In genomic region chr12:32272465-32272864, GRCh38 we compare ENCODE assay signal across 13 cellular contexts.
DNase-seq lines count a peak whose midpoint lies in the region; ATAC-seq, FAIRE-seq and TF ChIP-seq lines count a peak whose summit lies in the region.
"Had no signal": no experiment of that assay in that cellular context is flagged by ENCODE, and none has a peak within 500 bp of the region (broad histone marks: within the 10 kb centered on the region; RNA-seq: fewer than 3 reads in every experiment).

No MANE protein-coding gene starts in this region.

- ATAC-seq in GM18861 (IDR thresholded peaks at IDR 0.05; ENCODE audit: unreplicated experiment) = peak; percentile 32
- peak; percentile 57 for ATAC-seq in HG02610 (IDR thresholded peaks at IDR 0.05; ENCODE audit: unreplicated experiment)
- ATAC-seq in natural killer cell treated with Interleukin-12 subunit alpha and Interleukin-12 subunit beta and Interleukin-15 and Interleukin-18, amount 100 ng/mL, for 72 hours = no peak
- ATAC-seq: heart right ventricle, Panc1 had no signal

- H4K20me1 ChIP-seq in SU-DHL-6 (ENCODE audit: low read depth, low read length) = no peaks in the 10 kb centered on the region

- no peaks in the 10 kb centered on the region for H3K27me3 Mint-ChIP-seq in natural killer cell treated with Interleukin-12 subunit alpha and Interleukin-12 subunit beta and Interleukin-15 and Interleukin-18, amount 100 ng/mL, for 72 hours

- H3F3A ChIP-seq in SU-DHL-6 (ENCODE audit: insufficient read depth) = peaks cover 61% of the 10 kb centered on the region

- H3K4me1 Mint-ChIP-seq in natural killer cell treated with Interleukin-12 subunit alpha and Interleukin-12 subunit beta and Interleukin-15 and Interleukin-18, amount 100 ng/mL, for 72 hours (ENCODE audit: low read depth in 2 of 2) = peaks cover 12 to 14% of the 10 kb centered on the region in 2 donors

- H3K27me3 ChIP-seq in SU-DHL-6 (ENCODE audit: low read length) = no peaks in the 10 kb centered on the region
- H3K27me3 ChIP-seq: heart right ventricle had no signal

- H3K79me2 ChIP-seq in SU-DHL-6 (ENCODE audit: insufficient read depth, low read length) = peaks cover 14% of the 10 kb centered on the region

- no peaks in the 10 kb centered on the region for H3K9me3 Mint-ChIP-seq in natural killer cell treated with Interleukin-12 subunit alpha and Interleukin-12 subunit beta and Interleukin-15 and Interleukin-18, amount 100 ng/mL, for 72 hours

- peak overlapping the region; percentile 8 for H3K4me3 Mint-ChIP-seq in natural killer cell treated with Interleukin-12 subunit alpha and Interleukin-12 subunit beta and Interleukin-15 and Interleukin-18, amount 100 ng/mL, for 72 hours

- no peak for TF ChIP-seq CTCF in SU-DHL-6 (IDR thresholded peaks at IDR 0.05; ENCODE audit: insufficient read depth, low read length, poor library complexity, severe bottlenecking)
- TF ChIP-seq CTCF in kidney (IDR thresholded peaks at IDR 0.05; ENCODE audit: borderline replicate concordance, extremely low read depth, insufficient read depth) = no peak

- H3K36me3 ChIP-seq in SU-DHL-6 (ENCODE audit: low read length) (0 out of 2 replicates have a peak, but pooled peaks cover 8% of the 10 kb centered on the region), kidney (ENCODE audit: control insufficient read depth in 1 of 2, insufficient read depth in 2 of 2, low read length in 2 of 2) (no peaks in the 10 kb centered on the region)
- H3K36me3 ChIP-seq: heart right ventricle had no signal

- H3K4me2 ChIP-seq in SU-DHL-6 (ENCODE audit: low read depth, low read length, poor library complexity, severe bottlenecking) = peak overlapping the region; percentile 78

- H3K27ac ChIP-seq in SU-DHL-6 (ENCODE audit: low read depth, low read length) (peak overlapping the region; percentile 98), kidney (ENCODE audit: low read depth in 2 of 2, low read length in 2 of 2) (no peak overlapping the region)

- H3K9ac ChIP-seq in SU-DHL-6 (ENCODE audit: low read length) (peak overlapping the region; percentile 62), kidney (ENCODE audit: low read length in 2 of 2) (no peak overlapping the region)

- no peaks in the 10 kb centered on the region for H3K36me3 Mint-ChIP-seq in natural killer cell treated with Interleukin-12 subunit alpha and Interleukin-12 subunit beta and Interleukin-15 and Interleukin-18, amount 100 ng/mL, for 72 hours

- H3K9me3 ChIP-seq in SU-DHL-6 (ENCODE audit: insufficient read depth, low read length) = no peaks in the 10 kb centered on the region
- H3K9me3 ChIP-seq in kidney (ENCODE audit: control insufficient read depth in 1 of 2, low read length in 2 of 2) = no peaks in the 10 kb centered on the region
- H3K9me3 ChIP-seq: heart right ventricle had no signal

- peaks cover 7 to 19% of the 10 kb centered on the region in 2 donors for H3K4me1 ChIP-seq in kidney (ENCODE audit: control insufficient read depth in 1 of 2, insufficient read depth in 1 of 2, low read depth in 1 of 2, low read length in 2 of 2)

- no peaks in the 10 kb centered on the region for H3K9me2 ChIP-seq in SU-DHL-6 (replicated peaks; ENCODE audit: insufficient read depth, low read length)

- intact Hi-C loops in kidney (cut with DNase I) = no loop called here

- FAIRE-seq in kidney (lab: Jason Lieb, UNC) = no peak

- H3K4me3 ChIP-seq in SU-DHL-6 (ENCODE audit: insufficient read depth, low read length, poor library complexity, severe bottlenecking) (no peak overlapping the region), kidney (ENCODE audit: low read length in 2 of 2) (no peak overlapping the region)
- H3K4me3 ChIP-seq: heart right ventricle had no signal

- H3K27ac Mint-ChIP-seq in natural killer cell treated with Interleukin-12 subunit alpha and Interleukin-12 subunit beta and Interleukin-15 and Interleukin-18, amount 100 ng/mL, for 72 hours = peak overlapping the region; percentile 32 to 85

- no peak for DNase-seq in natural killer cell treated with Interleukin-12 subunit alpha and Interleukin-12 subunit beta and Interleukin-15 and Interleukin-18, amount 100 ng/mL, for 72 hours (ENCODE audit: low spot score)
- DNase-seq in kidney = no peak
- DNase-seq in GM03348 (ENCODE audit: low spot score) = no peak
- DNase-seq in DMS79 (lab: John Stamatoyannopoulos, UW) = no peak
- no peak for DNase-seq in NCI-H2081 (lab: John Stamatoyannopoulos, UW)
- DNase-seq: activated naive CD4-positive, alpha-beta T cell treated with Interleukin-2 at 50 U/mL for 16 hours; DND-41; heart right ventricle; KBM-7 had no signal

- H2AFZ ChIP-seq in SU-DHL-6 (ENCODE audit: low read depth, low read length, severe bottlenecking) = no peak overlapping the region

Comparison
In these comparisons a context has a peak if more than half of its experiments do, and no peak if none do; other contexts are left out.
1. ATAC-seq: peak in GM18861 (single experiment) and HG02610 (single experiment); none in natural killer cell treated with Interleukin-12 subunit alpha and Interleukin-12 subunit beta and Interleukin-15 and Interleukin-18, amount 100 ng/mL, for 72 hours (0 of 2).